In genomic region chr4:114146947-114147618, GRCh38 we compare ENCODE assay signal across 14 cellular contexts.
A peak's percentile ranks its signal among the peaks of the same experiment; 100 is the strongest.
DNase-seq lines count a peak whose midpoint lies in the region; ATAC-seq and TF ChIP-seq lines count a peak whose summit lies in the region.
"Had no signal": no experiment of that assay in that cellular context is flagged by ENCODE, and none has a peak within 500 bp of the region (broad histone marks: within the 10 kb centered on the region; RNA-seq: fewer than 3 reads in every experiment).

No MANE protein-coding gene starts in this region.

- peaks cover 3% of the 10 kb centered on the region for H3K9me3 Mint-ChIP-seq in activated CD4-positive, alpha-beta T cell treated with anti-CD3 and anti-CD28 coated beads, Interleukin-2, amount 10 ng/mL, durations not matched to agents 7 days and 5 days
- no peaks in the 10 kb centered on the region for H3K9me3 Mint-ChIP-seq in activated naive CD8-positive, alpha-beta T cell (ENCODE audit: low read depth)

- POLR2A ChIA-PET in activated CD4-positive, alpha-beta T cell treated with anti-CD3 and anti-CD28 coated beads, Interleukin-2, amount 10 ng/mL, durations not matched to agents 7 days and 5 days (lab: Charles Lee), result no interaction called here

- TF ChIP-seq CTCF in Loucy (conservative IDR thresholded peaks at IDR 0.05; ENCODE audit: low read length), result no peak

- H3K9me3 ChIP-seq in Loucy (ENCODE audit: insufficient read depth, low read depth, low read length), result peaks cover 15% of the 10 kb centered on the region; the same call in 1 of the 2 replicates
- H3K9me3 ChIP-seq: vagina had no signal

- CTCF ChIA-PET in activated CD4-positive, alpha-beta T cell treated with anti-CD3 and anti-CD28 coated beads, Interleukin-2, amount 10 ng/mL, durations not matched to agents 7 days and 5 days (lab: Charles Lee), result no interaction called here

- no peaks in the 10 kb centered on the region for H3K36me3 ChIP-seq in Loucy (ENCODE audit: insufficient read depth, low read length)
- H3K36me3 ChIP-seq: vagina had no signal

- H3K4me1 ChIP-seq in Loucy (ENCODE audit: insufficient read depth, low read length, poor library complexity, severe bottlenecking), result peaks cover 15% of the 10 kb centered on the region
- H3K4me1 ChIP-seq: vagina had no signal

- no peak for ATAC-seq in GM21526 (IDR thresholded peaks at IDR 0.05; ENCODE audit: low FRiP score, unreplicated experiment)

- H3K4me3 ChIP-seq in Loucy (ENCODE audit: low read length, poor library complexity, severe bottlenecking), result peak overlapping the region; percentile 72
- H3K4me3 ChIP-seq: lung, vagina had no signal

- peaks cover 12% of the 10 kb centered on the region for H3F3A ChIP-seq in Loucy (ENCODE audit: low read depth)

- H3K79me2 ChIP-seq in Loucy (ENCODE audit: insufficient read depth, low read length), result no peaks in the 10 kb centered on the region

- peak overlapping the region; percentile 79 for H3K9ac ChIP-seq in Loucy (ENCODE audit: low read depth, low read length, poor library complexity, severe bottlenecking)

- peak overlapping the region; percentile 48 for H3K4me3 Mint-ChIP-seq in activated CD4-positive, alpha-beta T cell treated with anti-CD3 and anti-CD28 coated beads, Interleukin-2, amount 10 ng/mL, durations not matched to agents 7 days and 5 days
- peak overlapping the region; percentile 79 for H3K4me3 Mint-ChIP-seq in activated naive CD8-positive, alpha-beta T cell

- H3K27me3 Mint-ChIP-seq in activated CD4-positive, alpha-beta T cell treated with anti-CD3 and anti-CD28 coated beads, Interleukin-2, amount 10 ng/mL, durations not matched to agents 7 days and 5 days, result peaks cover 4% of the 10 kb centered on the region
- no peaks in the 10 kb centered on the region for H3K27me3 Mint-ChIP-seq in activated naive CD8-positive, alpha-beta T cell

- no peaks in the 10 kb centered on the region for H3K9me2 ChIP-seq in Loucy (replicated peaks; ENCODE audit: low read depth, low read length)

- DNase-seq in activated CD4-positive, alpha-beta T cell treated with anti-CD3 and anti-CD28 coated beads, Interleukin-2, amount 10 ng/mL, durations not matched to agents 7 days and 5 days, result no peak
- DNase-seq in activated CD4-positive, alpha-beta T cell treated with anti-CD3 and anti-CD28 coated beads for 48 hours, result no peak
- DNase-seq in pons (ENCODE audit: low spot score) (peak; percentile 15), DMS79 (lab: John Stamatoyannopoulos, UW) (no peak), NCI-H1105 (lab: John Stamatoyannopoulos, UW) (no peak)
- DNase-seq: activated gamma-delta T cell, DMS 273 treated with DMSO at 0.1 percent for 48 hours, NCI-H2171, RPMI8226 had no signal

- peaks cover 14% of the 10 kb centered on the region for H3K4me1 Mint-ChIP-seq in activated CD4-positive, alpha-beta T cell treated with anti-CD3 and anti-CD28 coated beads, Interleukin-2, amount 10 ng/mL, durations not matched to agents 7 days and 5 days
- H3K4me1 Mint-ChIP-seq in activated naive CD8-positive, alpha-beta T cell (ENCODE audit: low read depth), result peaks cover 10% of the 10 kb centered on the region

- no peaks in the 10 kb centered on the region for H3K27me3 ChIP-seq in Loucy (ENCODE audit: insufficient read depth, low read length, poor library complexity, severe bottlenecking)
- H3K27me3 ChIP-seq: vagina had no signal

- peak overlapping the region; percentile 78 for H3K27ac Mint-ChIP-seq in activated CD4-positive, alpha-beta T cell treated with anti-CD3 and anti-CD28 coated beads, Interleukin-2, amount 10 ng/mL, durations not matched to agents 7 days and 5 days
- H3K27ac Mint-ChIP-seq in activated naive CD8-positive, alpha-beta T cell, result peak overlapping the region; percentile 18

- H2AFZ ChIP-seq in Loucy (ENCODE audit: low read length), result peak overlapping the region; percentile 52

- no peaks in the 10 kb centered on the region for H3K36me3 Mint-ChIP-seq in activated CD4-positive, alpha-beta T cell treated with anti-CD3 and anti-CD28 coated beads, Interleukin-2, amount 10 ng/mL, durations not matched to agents 7 days and 5 days (ENCODE audit: low read depth)
- no peaks in the 10 kb centered on the region for H3K36me3 Mint-ChIP-seq in activated naive CD8-positive, alpha-beta T cell

- no peaks in the 10 kb centered on the region for H4K20me1 ChIP-seq in Loucy (ENCODE audit: insufficient read depth, low read length, poor library complexity, severe bottlenecking)

- H3K4me2 ChIP-seq in Loucy (ENCODE audit: low read depth, low read length, poor library complexity, severe bottlenecking), result peak overlapping the region; percentile 79
